Comparison of ENCODE assay signal across 17 cellular contexts in genomic region chr5:149798466-149798865, GRCh38.
DNase-seq lines count a peak whose midpoint lies in the region; ATAC-seq and TF ChIP-seq lines count a peak whose summit lies in the region.
"Had no signal": no experiment of that assay in that cellular context is flagged by ENCODE, and none has a peak within 500 bp of the region (broad histone marks: within the 10 kb centered on the region; RNA-seq: fewer than 3 reads in every experiment).

No MANE protein-coding gene starts in this region.

- H3K4me3 ChIP-seq in right atrium auricular region (no peak overlapping the region), esophagus (ENCODE audit: low read depth in 1 of 2, low read length in 2 of 2) (no peak overlapping the region), prostate gland (no peak overlapping the region)
- H3K4me3 ChIP-seq: SJSA1 had no signal

- TF ChIP-seq POLR2A in prostate gland (IDR thresholded peaks at IDR 0.05) = no peak

- no peak for DNase-seq in right atrium auricular region (ENCODE audit: low spot score)
- DNase-seq in left cardiac atrium = no peak
- no peak for DNase-seq in prostate gland (ENCODE audit: low spot score)
- DNase-seq in HK-2 (ENCODE audit: unreplicated experiment) = no peak
- DNase-seq in activated CD4-positive, alpha-beta T cell treated with anti-CD3 and anti-CD28 coated beads, Interleukin-2, amount 50 U/mL, for 48 hours = no peak
- DNase-seq in activated effector memory CD4-positive, alpha-beta T cell treated with Interleukin-2 at 50 U/mL for 16 hours = no peak
- DNase-seq: activated CD4-positive, alpha-beta T cell treated with anti-CD3 and anti-CD28 coated beads for 48 hours; Calu3; NCI-H1105 treated with DMSO at 0.1 percent for 48 hours; stimulated activated CD4-positive, alpha-beta T cell treated with anti-CD3 and anti-CD28 coated beads, Interleukin-4, amount 100 ng/mL, for 4 hours; T-helper 17 cell had no signal

- WGBS in esophagus, 2 donors = 86 to 92% methylated on average over 4 of the region's 4 CpGs
- WGBS in prostate gland = 77% methylated on average over 4 of the region's 4 CpGs

- H3K36me3 ChIP-seq in right atrium auricular region (no peaks in the 10 kb centered on the region), esophagus (ENCODE audit: control insufficient read depth in 2 of 2, insufficient read depth in 2 of 2, low read length in 1 of 2) (no peaks in the 10 kb centered on the region), prostate gland (no peaks in the 10 kb centered on the region)
- H3K36me3 ChIP-seq: neutrophil, SJSA1 had no signal

- H3K9me3 ChIP-seq in right atrium auricular region (no peaks in the 10 kb centered on the region), esophagus (ENCODE audit: control insufficient read depth in 2 of 2, insufficient read depth in 1 of 2, low read depth in 1 of 2, low read length in 1 of 2) (no peaks in the 10 kb centered on the region), prostate gland (no peaks in the 10 kb centered on the region)
- H3K9me3 ChIP-seq: neutrophil, SJSA1 had no signal

- H3K27ac ChIP-seq in right atrium auricular region = peak overlapping the region; percentile 85 to 87
- peak overlapping the region; percentile 16 to 86 for H3K27ac ChIP-seq in esophagus (ENCODE audit: low read depth in 2 of 2, low read length in 1 of 2)
- peak overlapping the region; percentile 26 to 58 for H3K27ac ChIP-seq in prostate gland
- H3K27ac ChIP-seq: C4-2B, neutrophil, SJSA1 had no signal

- H3K4me1 ChIP-seq in right atrium auricular region = peaks cover 0 to 93% of the 10 kb centered on the region in 2 donors
- peaks cover 12 to 15% of the 10 kb centered on the region in 2 donors for H3K4me1 ChIP-seq in esophagus (ENCODE audit: control insufficient read depth in 2 of 2, insufficient read depth in 2 of 2, low read length in 1 of 2)
- H3K4me1 ChIP-seq in prostate gland (replicated peaks) = no peaks in the 10 kb centered on the region

- H3K27me3 ChIP-seq in right atrium auricular region = no peaks in the 10 kb centered on the region
- no peaks in the 10 kb centered on the region for H3K27me3 ChIP-seq in esophagus (ENCODE audit: control insufficient read depth in 1 of 2, insufficient read depth in 2 of 2, low read length in 2 of 2)
- no peaks in the 10 kb centered on the region for H3K27me3 ChIP-seq in prostate gland (replicated peaks; ENCODE audit: insufficient read depth)
- H3K27me3 ChIP-seq: neutrophil, SJSA1 had no signal

- TF ChIP-seq CTCF in right atrium auricular region (IDR thresholded peaks at IDR 0.05) (no peak), prostate gland (IDR thresholded peaks at IDR 0.05) (no peak)

- intact Hi-C loops in left cardiac atrium (cut with DNase I) (no loop called here), prostate gland (cut with DNase I) (no loop called here)

- ATAC-seq in left cardiac atrium = no peak
- ATAC-seq in GM21619 (IDR thresholded peaks at IDR 0.05; ENCODE audit: unreplicated experiment) = no peak
- ATAC-seq: activated T-helper 17 cell treated with anti-CD3 and anti-CD28 coated beads, Interleukin-2, amount 50 U/mL, for 72 hours; T-helper 17 cell had no signal
